8 cellular contexts compared by ENCODE assay signal in genomic region chr1:236794585-236795034, GRCh38. TPM values are rescaled to one million over a fixed set of nuclear protein-coding genes. Genes with fewer than 3 reads are reported as not detected.
DNase-seq lines count a peak whose midpoint lies in the region; ATAC-seq and TF ChIP-seq lines count a peak whose summit lies in the region.

No MANE protein-coding gene starts in this region.

- H3K27me3 Mint-ChIP-seq in Caco-2 (ENCODE audit: insufficient read depth, unreplicated experiment) (no peaks in the 10 kb centered on the region), endodermal cell (ENCODE audit: insufficient read depth) (peaks cover 17% of the 10 kb centered on the region)

- peak overlapping the region; percentile 97 for H3K4me3 Mint-ChIP-seq in Caco-2 (ENCODE audit: unreplicated experiment)
- H3K4me3 Mint-ChIP-seq in endodermal cell, result peak overlapping the region; percentile 93

- H3K27me3 ChIP-seq in Caco-2 (replicated peaks; ENCODE audit: control insufficient read depth, insufficient read depth, low read length), result no peaks in the 10 kb centered on the region
- H3K27me3 ChIP-seq in PC-3 (ENCODE audit: low read length), result no peaks in the 10 kb centered on the region
- peaks cover 15% of the 10 kb centered on the region for H3K27me3 ChIP-seq in endodermal cell (ENCODE audit: control insufficient read depth, insufficient read depth, low read length, poor library complexity, severe bottlenecking)
- H3K27me3 ChIP-seq in osteoblast (ENCODE audit: insufficient read depth, low read length), result no peaks in the 10 kb centered on the region

- H4K20me1 ChIP-seq in PC-3 (ENCODE audit: low read length) (peaks cover 4% of the 10 kb centered on the region; the same call in 1 of the 2 replicates), osteoblast (ENCODE audit: insufficient read depth, low read length) (no peaks in the 10 kb centered on the region)

- CTCF ChIA-PET in Caco-2 (lab: Charles Lee) (no interaction called here), PC-3 (lab: Charles Lee) (no interaction called here)

- H3K4me3 ChIP-seq in Caco-2 (ENCODE audit: low read depth, low read length) (peak overlapping the region; percentile 95), PC-3 (ENCODE audit: low read length) (peak overlapping the region; percentile 92), endodermal cell (ENCODE audit: low read length) (peak overlapping the region; percentile 81), osteoblast (ENCODE audit: insufficient read depth, low read length) (peak overlapping the region; percentile 82)

- ATAC-seq in PC-3, result no peak

- BruUV-seq in Caco-2 (replicated peaks; lab: Mats Ljungman, UMichigan) (no TSS peak), PC-3 (replicated peaks; lab: Mats Ljungman, UMichigan) (no TSS peak)

- H3K9me3 Mint-ChIP-seq in Caco-2 (ENCODE audit: unreplicated experiment), result no peaks in the 10 kb centered on the region
- no peaks in the 10 kb centered on the region for H3K9me3 Mint-ChIP-seq in endodermal cell

- peak overlapping the region; percentile 97 for H3K4me2 ChIP-seq in PC-3 (ENCODE audit: low read length)
- peak overlapping the region; percentile 85 for H3K4me2 ChIP-seq in osteoblast (ENCODE audit: insufficient read depth, low read length)

- no peak overlapping the region for H3K9ac ChIP-seq in PC-3 (ENCODE audit: low read length)
- peak overlapping the region; percentile 36 for H3K9ac ChIP-seq in endodermal cell (ENCODE audit: extremely low read depth, low read length, poor library complexity, severe bottlenecking)

- H3K9me3 ChIP-seq in Caco-2 (no peaks in the 10 kb centered on the region), PC-3 (ENCODE audit: low read length) (no peaks in the 10 kb centered on the region), endodermal cell (ENCODE audit: control insufficient read depth, low read length) (no peaks in the 10 kb centered on the region), osteoblast (ENCODE audit: low read depth, low read length) (no peaks in the 10 kb centered on the region)

- peaks cover 42% of the 10 kb centered on the region for H3K79me2 ChIP-seq in PC-3 (ENCODE audit: low read length)
- H3K79me2 ChIP-seq in osteoblast (ENCODE audit: insufficient read depth, low read length), result peaks cover 36% of the 10 kb centered on the region

- H2AFZ ChIP-seq in PC-3 (ENCODE audit: low read length), result peak overlapping the region; percentile 90
- H2AFZ ChIP-seq in osteoblast (ENCODE audit: low read length), result peak overlapping the region; percentile 93

- 27 to 32% methylated on average over 3 to 7 of the region's 11 CpGs for WGBS in endodermal cell (ENCODE audit: insufficient coverage in 1 of 2, insufficient read length in 1 of 2), 2 experiments

- H3F3A ChIP-seq in PC-3 (ENCODE audit: low read length, unreplicated experiment), result no peaks in the 10 kb centered on the region

- intact Hi-C loops in Caco-2 (cut with micrococcal nuclease; ENCODE audit: unreplicated experiment), result loop anchor here (1.0 to 2.0 kb wide), 3 partner anchors 41 to 185 kb away; no protein-coding TSS in a partner anchor
- intact Hi-C loops in PC-3 (cut with micrococcal nuclease), result no loop called here

- no peak for DNase-seq in Caco-2
- no peak for DNase-seq in PC-3
- DNase-seq in endodermal cell, result no peak
- DNase-seq in osteoblast (ENCODE audit: insufficient read length, low spot score, missing footprints), result no peak
- DNase-seq in inferior parietal cortex (ENCODE audit: extremely low spot score), result no peak
- DNase-seq in HuH-7 (ENCODE audit: low spot score), result no peak
- no peak for DNase-seq in stimulated activated CD4-positive, alpha-beta T cell treated with anti-CD3 and anti-CD28 coated beads, Interleukin-4, amount 100 ng/mL, for 4 hours
- no peak for DNase-seq in dedifferentiated amniotic fluid mesenchymal stem cell (ENCODE audit: extremely low spot score)

- H3K36me3 ChIP-seq in Caco-2 (ENCODE audit: control insufficient read depth, insufficient read depth, low read length) (no peaks in the 10 kb centered on the region), PC-3 (ENCODE audit: low read depth, low read length) (no peaks in the 10 kb centered on the region), endodermal cell (ENCODE audit: control insufficient read depth, insufficient read depth, low read length) (no peaks in the 10 kb centered on the region), osteoblast (ENCODE audit: insufficient read depth, low read length) (no peaks in the 10 kb centered on the region)

- H3K27ac Mint-ChIP-seq in Caco-2 (ENCODE audit: unreplicated experiment) (peak overlapping the region; percentile 97), endodermal cell (peak overlapping the region; percentile 92)

- no peaks in the 10 kb centered on the region for H3K4me1 ChIP-seq in Caco-2
- no peaks in the 10 kb centered on the region for H3K4me1 ChIP-seq in PC-3 (ENCODE audit: insufficient read depth, low read length)
- no peaks in the 10 kb centered on the region for H3K4me1 ChIP-seq in endodermal cell (ENCODE audit: control insufficient read depth, insufficient read depth, low read length)
- H3K4me1 ChIP-seq in osteoblast (ENCODE audit: insufficient read depth, low read length), result peaks cover 6% of the 10 kb centered on the region

- H3K4me1 Mint-ChIP-seq in Caco-2 (ENCODE audit: low read depth, unreplicated experiment) (peaks cover 5% of the 10 kb centered on the region), endodermal cell (peaks cover 15% of the 10 kb centered on the region)

- no peak for TF ChIP-seq CTCF in Caco-2 (IDR thresholded peaks at IDR 0.05; ENCODE audit: insufficient read depth in 1 of 2, low read depth in 1 of 2, low read length in 1 of 2, severe bottlenecking in 1 of 2, unreplicated experiment in 1 of 2)
- no peak for TF ChIP-seq CTCF in PC-3 (conservative IDR thresholded peaks at IDR 0.05; ENCODE audit: low read depth, low read length)
- TF ChIP-seq CTCF in endodermal cell (conservative IDR thresholded peaks at IDR 0.05), result no peak
- TF ChIP-seq CTCF in osteoblast (IDR thresholded peaks at IDR 0.05; ENCODE audit: extremely low read depth, low read depth, low read length), result no peak

- no peaks in the 10 kb centered on the region for H3K9me2 ChIP-seq in PC-3 (replicated peaks; ENCODE audit: low read length)

- H3K27ac ChIP-seq in PC-3 (ENCODE audit: low read length) (no peak overlapping the region), endodermal cell (ENCODE audit: low read depth, low read length) (no peak overlapping the region), osteoblast (ENCODE audit: low read depth, low read length) (peak overlapping the region; percentile 42)

- peaks cover 11% of the 10 kb centered on the region for H3K36me3 Mint-ChIP-seq in Caco-2 (ENCODE audit: insufficient read depth, unreplicated experiment)
- no peaks in the 10 kb centered on the region for H3K36me3 Mint-ChIP-seq in endodermal cell (ENCODE audit: low read depth)

- POLR2A ChIA-PET in Caco-2 (lab: Charles Lee) (interaction anchor here (0.6 to 1.1 kb wide), 4 partner anchors 12 to 190 kb away, joined by 3 to 9 read pairs (median 3); partner anchors contain the start of gene HEATR1), PC-3 (lab: Charles Lee; ENCODE audit: unreplicated experiment) (no interaction called here)

RNA-seq across cellular contexts. Expression of gene MTR, which starts 0.5 kb away (rescaled TPM):
- total RNA-seq in Caco-2 (2022), result 22.9 and 26.3 TPM in 2 replicates
- 14.2 and 15.6 TPM in 2 replicates for total RNA-seq in PC-3 (2014; rRNA removed)
- 10 to 100 TPM; 28.5 to 29.5 TPM for total RNA-seq in endodermal cell
- 12.0 TPM for polyA plus RNA-seq in endodermal cell (2013, experiment 1 of 2)
- polyA plus RNA-seq in endodermal cell (2013, experiment 2 of 2), result 12.2 TPM
- total RNA-seq in osteoblast, result 28.6 and 30.0 TPM in 2 replicates
